13 cellular contexts compared by ENCODE assay signal in the genomic region with DNA sequence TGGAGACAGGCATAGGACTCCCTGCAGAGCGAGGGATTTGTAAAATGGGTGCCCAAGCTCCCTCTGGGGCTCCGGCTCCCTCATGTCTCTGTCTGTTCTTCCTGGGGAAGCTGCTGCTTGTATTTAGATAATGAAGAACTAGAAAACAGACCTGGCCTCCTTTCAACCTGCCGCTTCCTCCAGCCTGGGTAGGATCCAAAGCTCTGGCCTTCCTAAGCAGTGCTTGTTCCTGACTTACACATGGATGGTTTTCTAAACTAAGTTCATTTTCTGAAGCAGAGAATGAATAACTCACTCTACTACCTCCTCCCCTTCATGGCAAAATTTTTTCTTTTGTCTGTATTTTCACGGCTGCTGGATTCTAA. TPM values are rescaled to one million over a fixed set of nuclear protein-coding genes. Genes with fewer than 3 reads are reported as not detected.
DNase-seq lines count a peak whose midpoint lies in the region.
"Had no signal": no experiment of that assay in that cellular context is flagged by ENCODE, and none has a peak within 500 bp of the region (broad histone marks: within the 10 kb centered on the region; RNA-seq: fewer than 3 reads in every experiment).

No MANE protein-coding gene starts in this region.

- DNase-seq in NCI-H1694 treated with DMSO at 0.1 percent for 48 hours (lab: John Stamatoyannopoulos, UW) = peak; percentile 75
- no peak for DNase-seq in NCI-H1694 (lab: John Stamatoyannopoulos, UW)
- DNase-seq in cerebellum (ENCODE audit: low spot score) = peak; percentile 34
- DNase-seq in mesenchymal stem cell = no peak
- DNase-seq in substantia nigra (lab: John Stamatoyannopoulos, UW) = peak in 2 of 49 donors; percentile 18 to 46
- no peak for DNase-seq in NCI-H1417 (lab: John Stamatoyannopoulos, UW)
- no peak for DNase-seq in activated CD4-positive, alpha-beta T cell treated with anti-CD3 and anti-CD28 coated beads for 1 hour
- no peak for DNase-seq in NCI-H226
- DNase-seq: activated CD4-positive, alpha-beta T cell treated with anti-CD3 and anti-CD28 coated beads, Interleukin-2, amount 50 U/mL, for 1 hour; activated T-cell treated with anti-CD3 and anti-CD28 coated beads, Interleukin-2, amount 50 U/mL, for 48 hours; CD4-positive, CD25-positive, alpha-beta regulatory T cell; H7; KBM-7 had no signal

- peak overlapping the region; percentile 46 for H2AK5ac ChIP-seq in mesenchymal stem cell (ENCODE audit: low read length, severe bottlenecking)

- H3K27ac ChIP-seq in mesenchymal stem cell (ENCODE audit: low read length, poor library complexity, severe bottlenecking) (peak overlapping the region; percentile 39), substantia nigra (ENCODE audit: low read depth, low read length, poor library complexity, severe bottlenecking) (peak overlapping the region; percentile 17)

- H3K4me1 ChIP-seq in mesenchymal stem cell (ENCODE audit: control insufficient read depth, insufficient read depth, low read depth, low read length) = peaks cover 30% of the 10 kb centered on the region

- no peak overlapping the region for H2BK120ac ChIP-seq in mesenchymal stem cell (ENCODE audit: low read depth, low read length)

- H3K4me3 ChIP-seq in mesenchymal stem cell (ENCODE audit: insufficient read depth in 1 of 2, low read depth in 1 of 2, low read length in 2 of 2) = no peak overlapping the region

- H3K4me2 ChIP-seq in mesenchymal stem cell (ENCODE audit: low read length, poor library complexity, severe bottlenecking) = no peak overlapping the region

- WGBS in mesenchymal stem cell = 100% methylated on average over 4 of the region's 4 CpGs

- peak overlapping the region in 1 of 2 experiments; percentile 37 for H3K18ac ChIP-seq in mesenchymal stem cell (ENCODE audit: low read depth in 1 of 2, low read length in 2 of 2)

- H2BK12ac ChIP-seq in mesenchymal stem cell (ENCODE audit: low read length in 2 of 2) = no peak overlapping the region

- H3K14ac ChIP-seq in mesenchymal stem cell (ENCODE audit: low read length in 2 of 2) = no peak overlapping the region

- no peak overlapping the region for H3K9ac ChIP-seq in mesenchymal stem cell (ENCODE audit: low read length)

- peak overlapping the region; percentile 16 for H4K8ac ChIP-seq in mesenchymal stem cell (ENCODE audit: low read length)

- H2AFZ ChIP-seq in mesenchymal stem cell (ENCODE audit: low read depth, low read length) = no peak overlapping the region

- no peaks in the 10 kb centered on the region for H3K79me1 ChIP-seq in mesenchymal stem cell (replicated peaks; ENCODE audit: low read length, poor library complexity, severe bottlenecking)

- no peak overlapping the region for H3K23ac ChIP-seq in mesenchymal stem cell (ENCODE audit: low read length in 2 of 2)

- H3K27me3 ChIP-seq in mesenchymal stem cell (ENCODE audit: control insufficient read depth in 1 of 2, insufficient read depth in 1 of 2, low read length in 2 of 2) = peaks cover 0 to 4% of the 10 kb centered on the region in 2 experiments

- H3K4ac ChIP-seq in mesenchymal stem cell (ENCODE audit: low read depth in 1 of 2, low read length in 2 of 2) = no peak overlapping the region

- peak overlapping the region; percentile 34 for H2BK15ac ChIP-seq in mesenchymal stem cell (ENCODE audit: low read depth, poor library complexity, severe bottlenecking)

- no peak overlapping the region for H2BK5ac ChIP-seq in mesenchymal stem cell (ENCODE audit: low read depth, low read length, poor library complexity, severe bottlenecking)

- H4K91ac ChIP-seq in mesenchymal stem cell (ENCODE audit: low read length) = no peak overlapping the region

- H3K9me3 ChIP-seq in mesenchymal stem cell (ENCODE audit: control insufficient read depth, low read length) = no peaks in the 10 kb centered on the region

- H3K36me3 ChIP-seq in mesenchymal stem cell (ENCODE audit: control insufficient read depth in 1 of 2, insufficient read depth in 2 of 2, low read depth in 1 of 2, low read length in 2 of 2) = peaks cover 0 to 29% of the 10 kb centered on the region in 2 experiments

RNA-seq across cellular contexts. Expression of a gene that starts 36.9 kb away (rescaled TPM):
- 0.64 TPM for total RNA-seq in cerebellum
- polyA plus RNA-seq in mesenchymal stem cell (2013, experiment 1 of 2) = 0.08 TPM
- polyA plus RNA-seq in mesenchymal stem cell (2013, experiment 2 of 2) = not detected

Comparison
In these comparisons a context has a peak if more than half of its experiments do, and no peak if none do; other contexts are left out.
1. DNase-seq: peak in NCI-H1694 treated with DMSO at 0.1 percent for 48 hours (single experiment) and cerebellum (single experiment); none in NCI-H1694 (single experiment), mesenchymal stem cell (single experiment), NCI-H1417 (0 of 3), activated CD4-positive, alpha-beta T cell treated with anti-CD3 and anti-CD28 coated beads for 1 hour (single experiment) and NCI-H226 (single experiment).